2 cellular contexts compared by ENCODE assay signal in the genomic region with DNA sequence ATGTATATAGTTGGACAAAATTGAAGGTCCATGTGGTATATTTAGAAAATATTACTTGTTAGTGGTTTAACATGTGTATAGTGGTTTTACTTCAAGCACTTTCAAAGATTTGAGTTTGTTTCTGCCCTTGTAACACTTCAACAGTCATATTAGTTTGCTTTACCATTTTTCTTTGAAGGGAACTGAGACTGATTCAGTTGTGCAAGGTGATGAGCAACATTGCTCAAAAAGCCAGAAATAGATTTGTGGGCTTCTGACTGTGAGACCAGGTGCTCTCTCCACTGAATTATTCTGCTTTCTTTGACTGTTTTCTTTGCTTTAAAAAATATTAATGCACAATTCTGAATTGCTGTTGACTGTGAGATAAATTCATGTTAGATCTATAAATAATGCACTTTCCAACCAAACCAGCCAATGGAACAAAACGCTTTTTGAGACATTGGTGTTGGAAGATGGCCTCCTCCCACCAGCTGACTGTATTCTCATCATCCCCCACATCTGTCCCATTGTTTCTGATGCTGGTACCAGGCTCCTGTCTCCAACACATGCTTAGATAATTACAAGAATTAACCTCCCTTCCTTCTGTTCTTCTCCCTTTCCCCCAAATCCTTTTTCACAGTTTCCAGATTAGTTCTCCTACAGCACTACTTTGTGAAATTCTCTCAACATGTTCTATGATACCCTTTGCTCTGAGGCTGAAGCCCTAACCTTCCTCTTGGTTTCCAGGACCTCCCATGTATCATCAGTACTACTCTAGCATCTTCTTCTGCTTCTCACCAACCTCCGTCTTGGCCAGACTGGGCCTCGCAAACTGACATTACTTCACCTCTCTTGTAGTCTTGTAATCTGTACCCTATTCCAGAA.
A peak's percentile ranks its signal among the peaks of the same experiment; 100 is the strongest.
TF ChIP-seq lines count a peak whose summit lies in the region.

No MANE protein-coding gene starts in this region.

TF ChIP-seq in GM12878, 131 proteins besides CTCF, POLR2A, EP300 and RAD21 (continued from another document and continues in another):
- TF ChIP-seq, protein P1, sequence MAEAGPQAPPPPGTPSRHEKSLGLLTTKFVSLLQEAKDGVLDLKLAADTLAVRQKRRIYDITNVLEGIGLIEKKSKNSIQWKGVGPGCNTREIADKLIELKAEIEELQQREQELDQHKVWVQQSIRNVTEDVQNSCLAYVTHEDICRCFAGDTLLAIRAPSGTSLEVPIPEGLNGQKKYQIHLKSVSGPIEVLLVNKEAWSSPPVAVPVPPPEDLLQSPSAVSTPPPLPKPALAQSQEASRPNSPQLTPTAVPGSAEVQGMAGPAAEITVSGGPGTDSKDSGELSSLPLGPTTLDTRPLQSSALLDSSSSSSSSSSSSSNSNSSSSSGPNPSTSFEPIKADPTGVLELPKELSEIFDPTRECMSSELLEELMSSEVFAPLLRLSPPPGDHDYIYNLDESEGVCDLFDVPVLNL (IDR thresholded peaks at IDR 0.05; ENCODE audit: low read depth, low read length): no peak
- TF ChIP-seq IKZF1 (conservative IDR thresholded peaks at IDR 0.05) (peak; percentile 55), NR2C2 (IDR thresholded peaks at IDR 0.05; ENCODE audit: borderline replicate concordance, control insufficient read depth, insufficient read length, low read depth) (no peak), JUNB (IDR thresholded peaks at IDR 0.05) (peak; percentile 86), HDAC6 (IDR thresholded peaks at IDR 0.05; ENCODE audit: unreplicated experiment) (no peak), BMI1 (IDR thresholded peaks at IDR 0.05; ENCODE audit: borderline replicate concordance) (peak; percentile 47; the same call in 1 of the 2 replicates), MTA3 (IDR thresholded peaks at IDR 0.05; ENCODE audit: borderline replicate concordance, low read length) (peak; percentile 87; the same call in 1 of the 2 replicates), HDGF (IDR thresholded peaks at IDR 0.05) (0 out of 2 replicates have a peak, but pooled peaks have one; percentile 11), POU2F2 (IDR thresholded peaks at IDR 0.05; ENCODE audit: borderline replicate concordance, low read depth, low read length) (peak; percentile 70; the same call in 2 of the 3 replicates), FOS (IDR thresholded peaks at IDR 0.05; ENCODE audit: borderline replicate concordance, extremely low read depth, insufficient read length) (no peak), SPI1 (IDR thresholded peaks at IDR 0.05; ENCODE audit: borderline replicate concordance, insufficient read depth, low read depth, low read length) (peak; percentile 98), ZNF24 (IDR thresholded peaks at IDR 0.05) (peak; percentile 91), FOXK2 (IDR thresholded peaks at IDR 0.05) (no peak), ZNF274 (IDR thresholded peaks at IDR 0.05; ENCODE audit: insufficient read depth, insufficient read length) (no peak)
- TF ChIP-seq, protein P2, sequence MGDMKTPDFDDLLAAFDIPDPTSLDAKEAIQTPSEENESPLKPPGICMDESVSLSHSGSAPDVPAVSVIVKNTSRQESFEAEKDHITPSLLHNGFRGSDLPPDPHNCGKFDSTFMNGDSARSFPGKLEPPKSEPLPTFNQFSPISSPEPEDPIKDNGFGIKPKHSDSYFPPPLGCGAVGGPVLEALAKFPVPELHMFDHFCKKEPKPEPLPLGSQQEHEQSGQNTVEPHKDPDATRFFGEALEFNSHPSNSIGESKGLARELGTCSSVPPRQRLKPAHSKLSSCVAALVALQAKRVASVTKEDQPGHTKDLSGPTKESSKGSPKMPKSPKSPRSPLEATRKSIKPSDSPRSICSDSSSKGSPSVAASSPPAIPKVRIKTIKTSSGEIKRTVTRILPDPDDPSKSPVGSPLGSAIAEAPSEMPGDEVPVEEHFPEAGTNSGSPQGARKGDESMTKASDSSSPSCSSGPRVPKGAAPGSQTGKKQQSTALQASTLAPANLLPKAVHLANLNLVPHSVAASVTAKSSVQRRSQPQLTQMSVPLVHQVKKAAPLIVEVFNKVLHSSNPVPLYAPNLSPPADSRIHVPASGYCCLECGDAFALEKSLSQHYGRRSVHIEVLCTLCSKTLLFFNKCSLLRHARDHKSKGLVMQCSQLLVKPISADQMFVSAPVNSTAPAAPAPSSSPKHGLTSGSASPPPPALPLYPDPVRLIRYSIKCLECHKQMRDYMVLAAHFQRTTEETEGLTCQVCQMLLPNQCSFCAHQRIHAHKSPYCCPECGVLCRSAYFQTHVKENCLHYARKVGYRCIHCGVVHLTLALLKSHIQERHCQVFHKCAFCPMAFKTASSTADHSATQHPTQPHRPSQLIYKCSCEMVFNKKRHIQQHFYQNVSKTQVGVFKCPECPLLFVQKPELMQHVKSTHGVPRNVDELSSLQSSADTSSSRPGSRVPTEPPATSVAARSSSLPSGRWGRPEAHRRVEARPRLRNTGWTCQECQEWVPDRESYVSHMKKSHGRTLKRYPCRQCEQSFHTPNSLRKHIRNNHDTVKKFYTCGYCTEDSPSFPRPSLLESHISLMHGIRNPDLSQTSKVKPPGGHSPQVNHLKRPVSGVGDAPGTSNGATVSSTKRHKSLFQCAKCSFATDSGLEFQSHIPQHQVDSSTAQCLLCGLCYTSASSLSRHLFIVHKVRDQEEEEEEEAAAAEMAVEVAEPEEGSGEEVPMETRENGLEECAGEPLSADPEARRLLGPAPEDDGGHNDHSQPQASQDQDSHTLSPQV (IDR thresholded peaks at IDR 0.05): no peak
- TF ChIP-seq, protein P3, sequence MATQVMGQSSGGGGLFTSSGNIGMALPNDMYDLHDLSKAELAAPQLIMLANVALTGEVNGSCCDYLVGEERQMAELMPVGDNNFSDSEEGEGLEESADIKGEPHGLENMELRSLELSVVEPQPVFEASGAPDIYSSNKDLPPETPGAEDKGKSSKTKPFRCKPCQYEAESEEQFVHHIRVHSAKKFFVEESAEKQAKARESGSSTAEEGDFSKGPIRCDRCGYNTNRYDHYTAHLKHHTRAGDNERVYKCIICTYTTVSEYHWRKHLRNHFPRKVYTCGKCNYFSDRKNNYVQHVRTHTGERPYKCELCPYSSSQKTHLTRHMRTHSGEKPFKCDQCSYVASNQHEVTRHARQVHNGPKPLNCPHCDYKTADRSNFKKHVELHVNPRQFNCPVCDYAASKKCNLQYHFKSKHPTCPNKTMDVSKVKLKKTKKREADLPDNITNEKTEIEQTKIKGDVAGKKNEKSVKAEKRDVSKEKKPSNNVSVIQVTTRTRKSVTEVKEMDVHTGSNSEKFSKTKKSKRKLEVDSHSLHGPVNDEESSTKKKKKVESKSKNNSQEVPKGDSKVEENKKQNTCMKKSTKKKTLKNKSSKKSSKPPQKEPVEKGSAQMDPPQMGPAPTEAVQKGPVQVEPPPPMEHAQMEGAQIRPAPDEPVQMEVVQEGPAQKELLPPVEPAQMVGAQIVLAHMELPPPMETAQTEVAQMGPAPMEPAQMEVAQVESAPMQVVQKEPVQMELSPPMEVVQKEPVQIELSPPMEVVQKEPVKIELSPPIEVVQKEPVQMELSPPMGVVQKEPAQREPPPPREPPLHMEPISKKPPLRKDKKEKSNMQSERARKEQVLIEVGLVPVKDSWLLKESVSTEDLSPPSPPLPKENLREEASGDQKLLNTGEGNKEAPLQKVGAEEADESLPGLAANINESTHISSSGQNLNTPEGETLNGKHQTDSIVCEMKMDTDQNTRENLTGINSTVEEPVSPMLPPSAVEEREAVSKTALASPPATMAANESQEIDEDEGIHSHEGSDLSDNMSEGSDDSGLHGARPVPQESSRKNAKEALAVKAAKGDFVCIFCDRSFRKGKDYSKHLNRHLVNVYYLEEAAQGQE (IDR thresholded peaks at IDR 0.05; ENCODE audit: low read depth, low read length): no peak

TF ChIP-seq in HEK293T, 16 proteins besides CTCF, POLR2A, EP300 and RAD21 (continued from another document):
- TF ChIP-seq, protein P4, sequence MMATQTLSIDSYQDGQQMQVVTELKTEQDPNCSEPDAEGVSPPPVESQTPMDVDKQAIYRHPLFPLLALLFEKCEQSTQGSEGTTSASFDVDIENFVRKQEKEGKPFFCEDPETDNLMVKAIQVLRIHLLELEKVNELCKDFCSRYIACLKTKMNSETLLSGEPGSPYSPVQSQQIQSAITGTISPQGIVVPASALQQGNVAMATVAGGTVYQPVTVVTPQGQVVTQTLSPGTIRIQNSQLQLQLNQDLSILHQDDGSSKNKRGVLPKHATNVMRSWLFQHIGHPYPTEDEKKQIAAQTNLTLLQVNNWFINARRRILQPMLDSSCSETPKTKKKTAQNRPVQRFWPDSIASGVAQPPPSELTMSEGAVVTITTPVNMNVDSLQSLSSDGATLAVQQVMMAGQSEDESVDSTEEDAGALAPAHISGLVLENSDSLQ (IDR thresholded peaks at IDR 0.05): no peak
- TF ChIP-seq NFRKB (IDR thresholded peaks at IDR 0.05) (no peak), ELF4 (IDR thresholded peaks at IDR 0.05) (no peak), FOXA1 (IDR thresholded peaks at IDR 0.05) (no peak), ARNT (IDR thresholded peaks at IDR 0.05) (no peak), FOXK2 (IDR thresholded peaks at IDR 0.05) (no peak), SUZ12 (IDR thresholded peaks at IDR 0.05) (no peak)
